Comparison of ENCODE assay signal across 1 cellular context in genomic region chr1:209882942-209883340, GRCh38.
TF ChIP-seq lines count a peak whose summit lies in the region.

No MANE protein-coding gene starts in this region.

TF ChIP-seq in endothelial cell of umbilical vein, 7 proteins besides CTCF, POLR2A, EP300 and RAD21:
- TF ChIP-seq MAX (IDR thresholded peaks at IDR 0.05; ENCODE audit: insufficient read depth, insufficient read length), result no peak
- TF ChIP-seq EZH2 (IDR thresholded peaks at IDR 0.05; ENCODE audit: borderline replicate concordance, low read depth, low read length, severe bottlenecking), result no peak
- TF ChIP-seq MYC (IDR thresholded peaks at IDR 0.05; ENCODE audit: low read depth, low read length), result no peak
- no peak for TF ChIP-seq FOS (IDR thresholded peaks at IDR 0.05; ENCODE audit: borderline replicate concordance, insufficient read depth, low read length)
- no peak for TF ChIP-seq GATA2 (IDR thresholded peaks at IDR 0.05; ENCODE audit: insufficient read depth, insufficient read length, low read depth, low read length)
- no peak for TF ChIP-seq POLR2AphosphoS5 (IDR thresholded peaks at IDR 0.05; ENCODE audit: insufficient read depth, low read depth, low read length)
- TF ChIP-seq JUN (IDR thresholded peaks at IDR 0.05; ENCODE audit: borderline replicate concordance, insufficient read depth, insufficient read length, low read depth), result no peak
